In genomic region chr6:34566830-34567546, GRCh38 we compare ENCODE assay signal across 21 cellular contexts. TPM values are rescaled to one million over a fixed set of nuclear protein-coding genes. Genes with fewer than 3 reads are reported as not detected.
DNase-seq lines count a peak whose midpoint lies in the region; ATAC-seq, FAIRE-seq and TF ChIP-seq lines count a peak whose summit lies in the region.
"Had no signal": no experiment of that assay in that cellular context is flagged by ENCODE, and none has a peak within 500 bp of the region (broad histone marks: within the 10 kb centered on the region; RNA-seq: fewer than 3 reads in every experiment).

No MANE protein-coding gene starts in this region.

- no peak overlapping the region for H3K4me2 ChIP-seq in H9 (ENCODE audit: insufficient read depth, insufficient read length, low read length)

- no peaks in the 10 kb centered on the region for H3K27me3 ChIP-seq in H9 (ENCODE audit: insufficient read depth, low read length)
- peaks cover 2% of the 10 kb centered on the region for H3K27me3 ChIP-seq in bronchial epithelial cell (ENCODE audit: control insufficient read depth, insufficient read depth, low read length)
- no peaks in the 10 kb centered on the region for H3K27me3 ChIP-seq in ascending aorta
- peaks cover 0 to 34% of the 10 kb centered on the region in 2 donors for H3K27me3 ChIP-seq in tibial nerve

- peaks cover 21 to 38% of the 10 kb centered on the region in 2 experiments for H3K4me1 Mint-ChIP-seq in H9

- no peak overlapping the region for H3K18ac ChIP-seq in H9 (ENCODE audit: insufficient read length, low read depth, low read length)

- no peak overlapping the region for H2BK12ac ChIP-seq in H9 (ENCODE audit: insufficient read length, low read depth, low read length)

- H3K27ac Mint-ChIP-seq in H9, result peak overlapping the region in 2 of 3 experiments; percentile 66 to 76; a peak in 3 of 7 replicates

- H3K79me2 ChIP-seq in H9 (ENCODE audit: insufficient read depth, low read length), result no peaks in the 10 kb centered on the region

- H3K23me2 ChIP-seq in H9 (ENCODE audit: insufficient read length, low read depth, low read length, poor library complexity, severe bottlenecking), result no peaks in the 10 kb centered on the region

- intact Hi-C loops in mucosa of descending colon (cut with DNase I, micrococcal nuclease) (no loop called here), ascending aorta (cut with DNase I) (no loop called here)

- H4K20me1 ChIP-seq in H9 (ENCODE audit: control insufficient read depth, insufficient read depth, insufficient read length), result no peaks in the 10 kb centered on the region

- peak overlapping the region; percentile 70 for H3K27ac ChIP-seq in 22Rv1
- no peak overlapping the region for H3K27ac ChIP-seq in H9 (ENCODE audit: insufficient read length, low read depth, low read length)
- H3K27ac ChIP-seq in ascending aorta, result no peak overlapping the region
- H3K27ac ChIP-seq in tibial nerve, result no peak overlapping the region

- no peak for DNase-seq in H9
- DNase-seq in bronchial epithelial cell (ENCODE audit: low read depth), result peak; percentile 85
- no peak for DNase-seq in mucosa of descending colon
- DNase-seq in NCI-H1092 (lab: John Stamatoyannopoulos, UW), result no peak
- DNase-seq in ascending aorta (ENCODE audit: low spot score in 2 of 2), result no peak
- no peak for DNase-seq in tibial nerve (ENCODE audit: low spot score in 2 of 2)
- DNase-seq in erythroblast (lab: John Stamatoyannopoulos, UW), result no peak
- DNase-seq: DMS79, HCEC 1CT, Kasumi-1, NCI-H1417 treated with DMSO at 0.1 percent for 48 hours, NCI-H187, NCI-H446 treated with DMSO at 0.1 percent for 48 hours, NCI-H526 treated with DMSO at 0.1 percent for 48 hours, SIG-M5 had no signal

- no peaks in the 10 kb centered on the region for H3K4me1 ChIP-seq in H9 (ENCODE audit: insufficient read depth, low read length)
- H3K4me1 ChIP-seq in mucosa of descending colon (ENCODE audit: low read depth), result no peaks in the 10 kb centered on the region
- H3K4me1 ChIP-seq in ascending aorta, result no peaks in the 10 kb centered on the region
- H3K4me1 ChIP-seq in tibial nerve, result no peaks in the 10 kb centered on the region

- no peak for FAIRE-seq in bronchial epithelial cell (lab: Jason Lieb, UNC)
- FAIRE-seq: A204.1, D721Med had no signal

- H2AFZ ChIP-seq in H9 (ENCODE audit: low read length), result no peak overlapping the region

- H3K4me3 ChIP-seq in bronchial epithelial cell (ENCODE audit: low read depth, low read length) (no peak overlapping the region), mucosa of descending colon (no peak overlapping the region), ascending aorta (no peak overlapping the region), tibial nerve (no peak overlapping the region)

- H2BK5ac ChIP-seq in H9 (ENCODE audit: insufficient read length, low read length), result no peak overlapping the region

- peak overlapping the region; percentile 64 for H3K14ac ChIP-seq in H9 (ENCODE audit: insufficient read depth, low read length)

- no peak overlapping the region for H3T11ph ChIP-seq in H9 (ENCODE audit: low read length)

- no peaks in the 10 kb centered on the region for H3K79me1 ChIP-seq in H9 (ENCODE audit: insufficient read depth, low read depth, low read length, poor library complexity, severe bottlenecking)

- ATAC-seq in mucosa of descending colon, result peak; percentile 2
- ATAC-seq: Panc1, SK-N-SH treated with all-trans-retinoic acid at 6 μM for 48 hours had no signal

- no peak overlapping the region for H3K9ac ChIP-seq in H9 (ENCODE audit: extremely low read depth, insufficient read length, low read length)

- H4K91ac ChIP-seq in H9 (ENCODE audit: insufficient read length, low read depth, low read length), result no peak overlapping the region

- H3K9me3 ChIP-seq in H9 (ENCODE audit: control insufficient read depth, low read depth, low read length) (no peaks in the 10 kb centered on the region), mucosa of descending colon (no peaks in the 10 kb centered on the region), ascending aorta (no peaks in the 10 kb centered on the region), tibial nerve (no peaks in the 10 kb centered on the region)

- no peak overlapping the region for H2BK120ac ChIP-seq in H9 (ENCODE audit: low read depth, low read length, poor library complexity, severe bottlenecking)

- no CpG with 5 or more reads among the region's 14 CpGs for WGBS in H9 (ENCODE audit: extremely low coverage, insufficient read length, low lambda C conversion rate)
- WGBS in tibial nerve, 2 donors, result 69 to 76% methylated on average over 14 of the region's 14 CpGs

- no peak overlapping the region for H3K23ac ChIP-seq in H9 (ENCODE audit: insufficient read length, low read depth, low read length)

- no peak overlapping the region for H3K56ac ChIP-seq in H9 (ENCODE audit: insufficient read length, low read depth, low read length)

- H2BK20ac ChIP-seq in H9 (ENCODE audit: low read depth, low read length, poor library complexity, severe bottlenecking), result no peak overlapping the region

- no peaks in the 10 kb centered on the region for H3K36me3 Mint-ChIP-seq in H9 (ENCODE audit: insufficient read depth in 1 of 3, low read depth in 3 of 3)

- H4K8ac ChIP-seq in H9 (replicated peaks; ENCODE audit: insufficient read length, low read depth, low read length), result no peak overlapping the region

- no peak overlapping the region; a peak in 1 of 5 replicates for H3K4me3 Mint-ChIP-seq in H9

- H3K4ac ChIP-seq in H9 (ENCODE audit: low read depth, low read length), result no peak overlapping the region

- no peak overlapping the region for H2BK15ac ChIP-seq in H9 (ENCODE audit: low read depth, low read length)

- H2AK5ac ChIP-seq in H9 (ENCODE audit: insufficient read length, low read length), result no peak overlapping the region

- TF ChIP-seq POLR2A in tibial nerve (IDR thresholded peaks at IDR 0.05) (no peak), erythroblast (IDR thresholded peaks at IDR 0.05; ENCODE audit: low read length) (no peak)

- TF ChIP-seq EP300 in tibial nerve (IDR thresholded peaks at IDR 0.05), result no peak

- peaks cover 1% of the 10 kb centered on the region; the same call in 1 of the 2 replicates for H3K27me3 Mint-ChIP-seq in H9 (ENCODE audit: low read depth)

- TF ChIP-seq CTCF in 22Rv1 (IDR thresholded peaks at IDR 0.05) (no peak), H9 (conservative IDR thresholded peaks at IDR 0.05) (no peak), bronchial epithelial cell (IDR thresholded peaks at IDR 0.05; ENCODE audit: insufficient read depth, low read length, severe bottlenecking) (no peak), mucosa of descending colon (IDR thresholded peaks at IDR 0.05) (no peak), ascending aorta (IDR thresholded peaks at IDR 0.05) (no peak), tibial nerve (IDR thresholded peaks at IDR 0.05) (no peak)

- no peak overlapping the region for H4K5ac ChIP-seq in H9 (ENCODE audit: insufficient read length, low read depth, low read length)

- H3K9me3 Mint-ChIP-seq in H9, result no peaks in the 10 kb centered on the region; a peak in 1 of 5 replicates

- H3K36me3 ChIP-seq in bronchial epithelial cell (ENCODE audit: control insufficient read depth, insufficient read depth, low read length) (no peaks in the 10 kb centered on the region), mucosa of descending colon (ENCODE audit: low read depth) (no peaks in the 10 kb centered on the region), ascending aorta (no peaks in the 10 kb centered on the region), tibial nerve (no peaks in the 10 kb centered on the region)

RNA-seq across cellular contexts. Expression of gene SPDEF, which starts 10.9 kb away (rescaled TPM):
- total RNA-seq in H9 (2021), result 0.15 and 0.22 TPM in 2 replicates
- total RNA-seq in bronchial epithelial cell, result 2.4 and 5.0 TPM in 2 replicates
- 10 to 100 TPM; 13.8 to 49.1 (median 38.2) TPM for total RNA-seq in mucosa of descending colon
- total RNA-seq in ascending aorta, result not detected
- not detected for total RNA-seq in tibial nerve
- total RNA-seq: MCF 10A had no signal
